ENCODE assay signal across 7 cellular contexts in the genomic region with DNA sequence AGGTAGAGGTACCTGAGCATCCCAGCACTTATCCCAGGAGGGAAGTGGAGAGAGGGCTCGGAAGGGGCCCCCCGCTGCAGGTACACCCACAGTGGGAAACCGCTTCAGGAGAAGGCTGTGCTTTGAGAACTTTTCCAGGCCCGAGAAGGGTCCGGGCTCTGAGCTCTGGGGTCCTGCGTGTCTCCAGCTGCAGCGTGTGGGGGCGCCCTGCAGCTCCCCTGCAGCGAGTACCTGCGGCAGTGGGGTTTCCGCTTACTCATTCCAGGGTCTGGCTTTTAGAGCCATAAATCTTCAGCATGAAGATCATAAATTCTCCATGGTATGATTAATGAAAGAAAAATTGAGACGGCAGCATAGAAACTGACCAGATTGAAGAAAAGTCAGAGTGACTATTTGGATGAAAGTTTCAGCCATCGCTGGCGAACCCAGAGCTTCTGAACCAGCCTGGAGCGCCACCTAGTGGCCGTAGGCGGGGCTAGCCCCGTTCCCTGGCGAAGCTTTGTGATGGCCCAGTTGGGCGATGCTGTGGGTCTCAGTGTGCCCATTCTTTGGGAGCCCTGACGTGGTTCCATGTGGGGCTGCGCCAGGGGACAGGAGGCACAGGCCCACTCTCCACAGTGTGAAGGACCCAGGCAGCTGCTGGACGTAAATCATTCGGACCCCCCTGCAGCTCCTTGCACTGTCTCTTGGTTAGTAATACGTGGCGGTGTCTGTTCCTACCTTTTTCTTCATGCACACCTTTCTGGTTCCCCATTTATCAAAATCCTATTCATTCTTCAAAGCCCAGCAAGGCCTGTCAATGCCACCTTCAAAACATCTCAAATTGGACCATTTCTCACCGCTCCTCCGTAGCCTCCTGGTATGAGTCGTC.
DNase-seq lines count a peak whose midpoint lies in the region; ATAC-seq and TF ChIP-seq lines count a peak whose summit lies in the region.

No MANE protein-coding gene starts in this region.

- H3K36me3 Mint-ChIP-seq in T-cell, result no peaks in the 10 kb centered on the region
- no peaks in the 10 kb centered on the region for H3K36me3 Mint-ChIP-seq in activated naive CD8-positive, alpha-beta T cell treated with anti-CD3 and anti-CD28 coated beads, Interleukin-2, amount 50 U/mL, for 24 hours (ENCODE audit: low read depth)

- CTCF ChIA-PET in T-cell (lab: Charles Lee), result interaction anchor here (0.6 to 2.3 kb wide), 8 partner anchors 25 to 287 kb away, joined by 3 to 13 read pairs (median 4); no protein-coding TSS in a partner anchor

- peak; percentile 99 for TF ChIP-seq CTCF in GM12872 (IDR thresholded peaks at IDR 0.05; ENCODE audit: insufficient read depth, low read depth, low read length)
- TF ChIP-seq CTCF in left ventricle myocardium inferior (IDR thresholded peaks at IDR 0.05; ENCODE audit: borderline replicate concordance), result peak; percentile 98
- peak; percentile 99 for TF ChIP-seq CTCF in retinal pigment epithelial cell (conservative IDR thresholded peaks at IDR 0.05; ENCODE audit: low read depth, low read length)

- H3K9me3 ChIP-seq in left ventricle myocardium inferior (replicated peaks), result no peaks in the 10 kb centered on the region

- H3K27me3 ChIP-seq in left ventricle myocardium inferior (ENCODE audit: low read depth), result no peaks in the 10 kb centered on the region

- peaks cover 19% of the 10 kb centered on the region for H3K36me3 ChIP-seq in left ventricle myocardium inferior

- H3K4me1 ChIP-seq in left ventricle myocardium inferior, result peaks cover 92% of the 10 kb centered on the region

- peak overlapping the region; percentile 71 for H3K27ac ChIP-seq in left ventricle myocardium inferior (replicated peaks)

- no peak overlapping the region for H3K27ac Mint-ChIP-seq in T-cell
- H3K27ac Mint-ChIP-seq in activated naive CD8-positive, alpha-beta T cell treated with anti-CD3 and anti-CD28 coated beads, Interleukin-2, amount 50 U/mL, for 24 hours, result no peak overlapping the region

- no peaks in the 10 kb centered on the region for H3K9me3 Mint-ChIP-seq in T-cell
- H3K9me3 Mint-ChIP-seq in activated naive CD8-positive, alpha-beta T cell treated with anti-CD3 and anti-CD28 coated beads, Interleukin-2, amount 50 U/mL, for 24 hours, result no peaks in the 10 kb centered on the region

- intact Hi-C loops in left ventricle myocardium inferior (cut with micrococcal nuclease), result loop anchor here (10.0 kb wide), 1 partner anchor 71 kb away; no protein-coding TSS in a partner anchor

- peaks cover 3 to 10% (median 3%) of the 10 kb centered on the region in 3 donors for H3K4me1 Mint-ChIP-seq in T-cell
- no peaks in the 10 kb centered on the region for H3K4me1 Mint-ChIP-seq in activated naive CD8-positive, alpha-beta T cell treated with anti-CD3 and anti-CD28 coated beads, Interleukin-2, amount 50 U/mL, for 24 hours

- DNase-seq in LoVo (ENCODE audit: low spot score), result peak; percentile 68
- peak; percentile 10 to 73 (median 53) for DNase-seq in T-cell
- peak; percentile 80 for DNase-seq in activated naive CD8-positive, alpha-beta T cell treated with anti-CD3 and anti-CD28 coated beads, Interleukin-2, amount 50 U/mL, for 24 hours
- DNase-seq in left ventricle myocardium inferior, result peak; percentile 80
- DNase-seq in retinal pigment epithelial cell (ENCODE audit: low read depth), result no peak

- H3K4me3 ChIP-seq in left ventricle myocardium inferior, result no peak overlapping the region
- H3K4me3 ChIP-seq in retinal pigment epithelial cell (ENCODE audit: low read length), result no peak overlapping the region

- H3K4me3 Mint-ChIP-seq in T-cell, result no peak overlapping the region
- no peak overlapping the region for H3K4me3 Mint-ChIP-seq in activated naive CD8-positive, alpha-beta T cell treated with anti-CD3 and anti-CD28 coated beads, Interleukin-2, amount 50 U/mL, for 24 hours

- peak; percentile 52 to 71 (median 70) for ATAC-seq in T-cell (replicated peaks in 1 of 4)
- ATAC-seq in activated naive CD8-positive, alpha-beta T cell treated with anti-CD3 and anti-CD28 coated beads, Interleukin-2, amount 50 U/mL, for 24 hours, result peak; percentile 64
- ATAC-seq in GM18517 (IDR thresholded peaks at IDR 0.05; ENCODE audit: unreplicated experiment), result no peak

- peaks cover 8 to 15% of the 10 kb centered on the region in 2 donors for H3K27me3 Mint-ChIP-seq in T-cell
- H3K27me3 Mint-ChIP-seq in activated naive CD8-positive, alpha-beta T cell treated with anti-CD3 and anti-CD28 coated beads, Interleukin-2, amount 50 U/mL, for 24 hours, result peaks cover 12% of the 10 kb centered on the region

- POLR2A ChIA-PET in T-cell (lab: Charles Lee), result no interaction called here
